ENCODE assay signal across 2 cellular contexts in genomic region chr7:129074361-129074871, GRCh38.
TF ChIP-seq lines count a peak whose summit lies in the region.

No MANE protein-coding gene starts in this region.

TF ChIP-seq in HepG2, 621 proteins besides CTCF, POLR2A, EP300 and RAD21:
- TF ChIP-seq CEBPB (IDR thresholded peaks at IDR 0.05; ENCODE audit: borderline replicate concordance, low read depth, low read length) = peak; percentile 80; the same call in 1 of the 2 replicates
- TF ChIP-seq SIX4 (CRISPR knock-in tag; IDR thresholded peaks at IDR 0.05) = no peak
- peak; percentile 70 for TF ChIP-seq CEBPG (CRISPR knock-in tag; IDR thresholded peaks at IDR 0.05)

TF ChIP-seq in K562, 482 proteins besides CTCF, POLR2A, EP300 and RAD21:
- peak; percentile 73 for TF ChIP-seq CEBPB (tag; IDR thresholded peaks at IDR 0.05)
- TF ChIP-seq CCNT2 (IDR thresholded peaks at IDR 0.05; ENCODE audit: borderline replicate concordance, extremely low read depth, insufficient read length, low read depth, low read length) = no peak
